31 cellular contexts compared by ENCODE assay signal in the genomic region with DNA sequence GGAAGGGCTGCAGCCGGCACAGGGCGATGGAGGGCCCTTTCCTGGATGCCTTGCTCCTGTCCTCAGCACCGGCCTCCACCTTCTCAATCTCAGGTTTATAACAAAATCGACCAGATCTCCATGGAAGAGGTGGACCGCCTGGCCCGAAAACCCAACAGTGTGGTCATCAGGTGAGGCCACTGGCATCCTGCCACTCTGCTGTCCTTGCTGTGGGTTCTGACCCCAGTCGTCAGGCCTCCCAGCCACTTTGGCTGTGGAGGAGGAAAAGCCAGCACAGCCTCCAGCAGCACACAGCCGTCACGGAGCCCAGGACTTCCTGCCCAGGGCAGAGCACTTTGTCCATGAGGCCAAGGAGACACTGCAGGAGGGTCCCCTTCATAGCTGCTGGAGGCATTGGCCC.
"Had no signal": no experiment of that assay in that cellular context is flagged by ENCODE, and none has a peak within 500 bp of the region (broad histone marks: within the 10 kb centered on the region; RNA-seq: fewer than 3 reads in every experiment).

No MANE protein-coding gene starts in this region.

- H2AFZ ChIP-seq: PC-9 had no signal

- H3K9me3 ChIP-seq: MG63, SJCRH30 had no signal

- H3K9me3 Mint-ChIP-seq: activated CD4-positive, alpha-beta T cell treated with anti-CD3 and anti-CD28 coated beads, Interleukin-2, amount 10 ng/mL, durations not matched to agents 7 days and 5 days; activated naive CD4-positive, alpha-beta T cell treated with anti-CD3 and anti-CD28 coated beads for 36 hours; activated naive CD4-positive, alpha-beta T cell treated with anti-CD3 and anti-CD28 coated beads, Interleukin-2, amount 50 U/mL, for 72 hours; activated T-cell treated with anti-CD3 and anti-CD28 coated beads, Interleukin-2, amount 50 U/mL, for 4 hours; activated T-helper 1 cell treated with anti-CD3 and anti-CD28 coated beads, Interleukin-12 subunit alpha, Interleukin-12 subunit beta, Interleukin-2, Interleukin-4 antibody, amounts not matched to agents 30 ng/mL and 10 ng/mL and 1 ng/mL, durations not matched to agents 14 hours and 24 hours and 36 hours; brain; T-helper 1 cell treated with Interleukin-12 subunit alpha and Interleukin-12 subunit beta and Interleukin-4 antibody, amounts not matched to agents 30 μg/mL and 1 μg/mL, for 36 hours; T-helper 2 cell treated with Interferon-gamma antibody and Interleukin-4, amounts not matched to agents 5 μg/mL and 100 μg/mL, for 36 hours; WTC11 had no signal

- H3K27ac ChIP-seq: PC-9, SJCRH30, SK-N-MC had no signal

- H3K36me3 Mint-ChIP-seq: activated naive CD4-positive, alpha-beta T cell treated with anti-CD3 and anti-CD28 coated beads, Interleukin-2, amount 50 U/mL, for 72 hours had no signal

- H3K36me3 ChIP-seq: MG63 had no signal

- ATAC-seq: activated CD4-positive, alpha-beta T cell treated with anti-CD3 and anti-CD28 coated beads for 36 hours; activated CD4-positive, CD25-positive, alpha-beta regulatory T cell treated with anti-CD3 and anti-CD28 coated beads, Interleukin-2, amount 50 U/mL, for 24 hours; activated CD8-positive, alpha-beta T cell treated with anti-CD3 and anti-CD28 coated beads, Interleukin-2, amount 10 ng/mL, durations not matched to agents 7 days and 5 days; activated naive CD4-positive, alpha-beta T cell treated with anti-CD3 and anti-CD28 coated beads, Interleukin-2, amount 50 U/mL, for 72 hours; activated T-cell treated with anti-CD3 and anti-CD28 coated beads, Interleukin-2, amount 50 U/mL, for 4 hours; WTC11 had no signal

- H3K4me3 ChIP-seq: MG63, PC-9, SJCRH30, SK-N-MC had no signal

- H3K4me2 ChIP-seq: PC-9 had no signal

- DNase-seq: activated CD4-positive, alpha-beta T cell treated with anti-CD3 and anti-CD28 coated beads for 36 hours; activated CD4-positive, alpha-beta T cell treated with anti-CD3 and anti-CD28 coated beads, Interleukin-2, amount 10 ng/mL, durations not matched to agents 7 days and 5 days; activated CD4-positive, alpha-beta T cell treated with anti-CD3 and anti-CD28 coated beads, Interleukin-2, amount 50 U/mL, for 48 hours; activated CD8-positive, alpha-beta T cell treated with anti-CD3 and anti-CD28 coated beads, Interleukin-2, amount 10 ng/mL, durations not matched to agents 7 days and 5 days; activated gamma-delta T cell treated with Interleukin-2 at 50 U/mL for 16 hours; activated naive CD4-positive, alpha-beta T cell treated with anti-CD3 and anti-CD28 coated beads for 36 hours; activated T-cell treated with anti-CD3 and anti-CD28 coated beads, Interleukin-2, amount 50 U/mL, for 4 hours; anterior cingulate cortex; central memory CD4-positive, alpha-beta T cell; MG63; NCI-H1048; NCI-H1105 treated with DMSO at 0.1 percent for 48 hours; NCI-H1436; NCI-H1694; NCI-H1930; NCI-H2081 treated with DMSO at 0.1 percent for 48 hours; NCI-H510A; NCI-H526; NCI-H748 treated with DMSO at 0.1 percent for 48 hours; NK-92 treated with Interleukin-12 subunit alpha and Interleukin-12 subunit beta, amount 100 ng/mL, for 24 hours; PC-9; SHP77 had no signal

- H3K27me3 Mint-ChIP-seq: activated CD4-positive, alpha-beta T cell treated with anti-CD3 and anti-CD28 coated beads for 36 hours; activated CD4-positive, alpha-beta T cell treated with anti-CD3 and anti-CD28 coated beads, Interleukin-2, amount 10 ng/mL, durations not matched to agents 7 days and 5 days; brain had no signal

- H3K27ac Mint-ChIP-seq: activated CD4-positive, alpha-beta T cell treated with anti-CD3 and anti-CD28 coated beads for 36 hours; activated CD4-positive, alpha-beta T cell treated with anti-CD3 and anti-CD28 coated beads, Interleukin-2, amount 10 ng/mL, durations not matched to agents 7 days and 5 days; activated CD8-positive, alpha-beta T cell treated with anti-CD3 and anti-CD28 coated beads, Interleukin-2, amount 10 ng/mL, durations not matched to agents 7 days and 5 days; activated naive CD4-positive, alpha-beta T cell treated with anti-CD3 and anti-CD28 coated beads for 36 hours; activated T-helper 1 cell treated with anti-CD3 and anti-CD28 coated beads, Interleukin-12 subunit alpha, Interleukin-12 subunit beta, Interleukin-2, Interleukin-4 antibody, amounts not matched to agents 30 ng/mL and 10 ng/mL and 1 ng/mL, durations not matched to agents 14 hours and 24 hours and 36 hours; brain; T-helper 1 cell treated with Interleukin-12 subunit alpha and Interleukin-12 subunit beta and Interleukin-4 antibody, amounts not matched to agents 30 μg/mL and 1 μg/mL, for 36 hours; T-helper 2 cell treated with Interferon-gamma antibody and Interleukin-4, amounts not matched to agents 5 μg/mL and 100 μg/mL, for 36 hours; WTC11 had no signal

- H3K27me3 ChIP-seq: MG63, SJCRH30 had no signal

- H3K4me3 Mint-ChIP-seq: activated CD4-positive, alpha-beta T cell treated with anti-CD3 and anti-CD28 coated beads for 36 hours; activated CD4-positive, alpha-beta T cell treated with anti-CD3 and anti-CD28 coated beads, Interleukin-2, amount 10 ng/mL, durations not matched to agents 7 days and 5 days; activated CD8-positive, alpha-beta T cell treated with anti-CD3 and anti-CD28 coated beads, Interleukin-2, amount 10 ng/mL, durations not matched to agents 7 days and 5 days; activated naive CD4-positive, alpha-beta T cell treated with anti-CD3 and anti-CD28 coated beads for 36 hours; activated T-cell treated with anti-CD3 and anti-CD28 coated beads, Interleukin-2, amount 50 U/mL, for 4 hours; activated T-helper 1 cell treated with anti-CD3 and anti-CD28 coated beads, Interleukin-12 subunit alpha, Interleukin-12 subunit beta, Interleukin-2, Interleukin-4 antibody, amounts not matched to agents 30 ng/mL and 10 ng/mL and 1 ng/mL, durations not matched to agents 14 hours and 24 hours and 36 hours; brain; T-helper 1 cell treated with Interleukin-12 subunit alpha and Interleukin-12 subunit beta and Interleukin-4 antibody, amounts not matched to agents 30 μg/mL and 1 μg/mL, for 36 hours; T-helper 2 cell treated with Interferon-gamma antibody and Interleukin-4, amounts not matched to agents 5 μg/mL and 100 μg/mL, for 36 hours; WTC11 had no signal

- H3K4me1 ChIP-seq: SJCRH30 had no signal

- H3K4me1 Mint-ChIP-seq: activated CD4-positive, alpha-beta T cell treated with anti-CD3 and anti-CD28 coated beads for 36 hours; activated CD4-positive, alpha-beta T cell treated with anti-CD3 and anti-CD28 coated beads, Interleukin-2, amount 10 ng/mL, durations not matched to agents 7 days and 5 days; brain; WTC11 had no signal
